In the genomic region with DNA sequence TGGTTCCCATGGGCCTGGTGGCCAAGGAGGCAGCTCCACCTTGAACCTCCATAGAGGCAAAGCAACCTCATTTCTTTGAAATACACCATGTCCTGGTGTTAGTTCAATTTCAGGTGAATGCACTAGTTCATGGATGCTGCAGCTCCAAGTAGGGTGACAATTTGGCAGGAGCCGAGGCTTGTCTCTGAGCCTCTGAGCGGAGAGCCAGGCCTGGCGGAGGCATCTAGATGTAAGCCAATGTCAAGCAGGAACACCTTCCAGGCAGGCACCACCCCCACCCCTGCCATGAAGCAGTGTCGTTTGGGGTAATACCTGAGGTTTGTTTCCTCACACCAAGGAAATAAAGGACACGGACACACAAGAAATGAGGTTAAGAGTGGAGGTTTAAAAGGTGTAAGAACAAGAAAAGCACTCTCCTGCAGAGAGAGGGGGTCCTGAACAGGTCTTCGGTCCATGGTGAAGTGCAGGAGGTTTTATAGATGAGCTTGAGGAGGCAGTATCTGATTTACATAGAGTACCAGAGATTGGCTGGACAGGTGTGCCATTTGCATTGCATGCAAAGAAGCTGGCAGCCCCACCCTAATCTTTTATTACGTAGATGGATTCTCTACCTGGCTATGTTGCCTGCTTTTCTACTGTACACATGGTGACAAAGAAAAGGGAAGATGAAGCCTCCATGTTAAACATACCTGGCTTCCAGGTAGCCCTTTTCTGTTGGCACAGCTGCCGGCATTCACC, we compare ENCODE assay signal across 1 cellular context.
TF ChIP-seq lines count a peak whose summit lies in the region.

No MANE protein-coding gene starts in this region.

TF ChIP-seq in GM23338, 12 proteins besides CTCF, POLR2A, EP300 and RAD21 (continued from another document):
- TF ChIP-seq REST (IDR thresholded peaks at IDR 0.05; ENCODE audit: unreplicated experiment) (no peak), ZNF331 (CRISPR knock-in tag; IDR thresholded peaks at IDR 0.05; ENCODE audit: low read depth) (no peak), EZH2phosphoT487 (IDR thresholded peaks at IDR 0.05; ENCODE audit: unreplicated experiment) (no peak), EZH2 (IDR thresholded peaks at IDR 0.05; ENCODE audit: low read depth, unreplicated experiment) (no peak), ETS1 (IDR thresholded peaks at IDR 0.05) (no peak), JUNB (IDR thresholded peaks at IDR 0.05; ENCODE audit: unreplicated experiment) (no peak), CREB1 (CRISPR knock-in tag; IDR thresholded peaks at IDR 0.05; ENCODE audit: low read depth) (no peak), ZNF114 (CRISPR knock-in tag; IDR thresholded peaks at IDR 0.05) (no peak)
- TF ChIP-seq, protein P1, sequence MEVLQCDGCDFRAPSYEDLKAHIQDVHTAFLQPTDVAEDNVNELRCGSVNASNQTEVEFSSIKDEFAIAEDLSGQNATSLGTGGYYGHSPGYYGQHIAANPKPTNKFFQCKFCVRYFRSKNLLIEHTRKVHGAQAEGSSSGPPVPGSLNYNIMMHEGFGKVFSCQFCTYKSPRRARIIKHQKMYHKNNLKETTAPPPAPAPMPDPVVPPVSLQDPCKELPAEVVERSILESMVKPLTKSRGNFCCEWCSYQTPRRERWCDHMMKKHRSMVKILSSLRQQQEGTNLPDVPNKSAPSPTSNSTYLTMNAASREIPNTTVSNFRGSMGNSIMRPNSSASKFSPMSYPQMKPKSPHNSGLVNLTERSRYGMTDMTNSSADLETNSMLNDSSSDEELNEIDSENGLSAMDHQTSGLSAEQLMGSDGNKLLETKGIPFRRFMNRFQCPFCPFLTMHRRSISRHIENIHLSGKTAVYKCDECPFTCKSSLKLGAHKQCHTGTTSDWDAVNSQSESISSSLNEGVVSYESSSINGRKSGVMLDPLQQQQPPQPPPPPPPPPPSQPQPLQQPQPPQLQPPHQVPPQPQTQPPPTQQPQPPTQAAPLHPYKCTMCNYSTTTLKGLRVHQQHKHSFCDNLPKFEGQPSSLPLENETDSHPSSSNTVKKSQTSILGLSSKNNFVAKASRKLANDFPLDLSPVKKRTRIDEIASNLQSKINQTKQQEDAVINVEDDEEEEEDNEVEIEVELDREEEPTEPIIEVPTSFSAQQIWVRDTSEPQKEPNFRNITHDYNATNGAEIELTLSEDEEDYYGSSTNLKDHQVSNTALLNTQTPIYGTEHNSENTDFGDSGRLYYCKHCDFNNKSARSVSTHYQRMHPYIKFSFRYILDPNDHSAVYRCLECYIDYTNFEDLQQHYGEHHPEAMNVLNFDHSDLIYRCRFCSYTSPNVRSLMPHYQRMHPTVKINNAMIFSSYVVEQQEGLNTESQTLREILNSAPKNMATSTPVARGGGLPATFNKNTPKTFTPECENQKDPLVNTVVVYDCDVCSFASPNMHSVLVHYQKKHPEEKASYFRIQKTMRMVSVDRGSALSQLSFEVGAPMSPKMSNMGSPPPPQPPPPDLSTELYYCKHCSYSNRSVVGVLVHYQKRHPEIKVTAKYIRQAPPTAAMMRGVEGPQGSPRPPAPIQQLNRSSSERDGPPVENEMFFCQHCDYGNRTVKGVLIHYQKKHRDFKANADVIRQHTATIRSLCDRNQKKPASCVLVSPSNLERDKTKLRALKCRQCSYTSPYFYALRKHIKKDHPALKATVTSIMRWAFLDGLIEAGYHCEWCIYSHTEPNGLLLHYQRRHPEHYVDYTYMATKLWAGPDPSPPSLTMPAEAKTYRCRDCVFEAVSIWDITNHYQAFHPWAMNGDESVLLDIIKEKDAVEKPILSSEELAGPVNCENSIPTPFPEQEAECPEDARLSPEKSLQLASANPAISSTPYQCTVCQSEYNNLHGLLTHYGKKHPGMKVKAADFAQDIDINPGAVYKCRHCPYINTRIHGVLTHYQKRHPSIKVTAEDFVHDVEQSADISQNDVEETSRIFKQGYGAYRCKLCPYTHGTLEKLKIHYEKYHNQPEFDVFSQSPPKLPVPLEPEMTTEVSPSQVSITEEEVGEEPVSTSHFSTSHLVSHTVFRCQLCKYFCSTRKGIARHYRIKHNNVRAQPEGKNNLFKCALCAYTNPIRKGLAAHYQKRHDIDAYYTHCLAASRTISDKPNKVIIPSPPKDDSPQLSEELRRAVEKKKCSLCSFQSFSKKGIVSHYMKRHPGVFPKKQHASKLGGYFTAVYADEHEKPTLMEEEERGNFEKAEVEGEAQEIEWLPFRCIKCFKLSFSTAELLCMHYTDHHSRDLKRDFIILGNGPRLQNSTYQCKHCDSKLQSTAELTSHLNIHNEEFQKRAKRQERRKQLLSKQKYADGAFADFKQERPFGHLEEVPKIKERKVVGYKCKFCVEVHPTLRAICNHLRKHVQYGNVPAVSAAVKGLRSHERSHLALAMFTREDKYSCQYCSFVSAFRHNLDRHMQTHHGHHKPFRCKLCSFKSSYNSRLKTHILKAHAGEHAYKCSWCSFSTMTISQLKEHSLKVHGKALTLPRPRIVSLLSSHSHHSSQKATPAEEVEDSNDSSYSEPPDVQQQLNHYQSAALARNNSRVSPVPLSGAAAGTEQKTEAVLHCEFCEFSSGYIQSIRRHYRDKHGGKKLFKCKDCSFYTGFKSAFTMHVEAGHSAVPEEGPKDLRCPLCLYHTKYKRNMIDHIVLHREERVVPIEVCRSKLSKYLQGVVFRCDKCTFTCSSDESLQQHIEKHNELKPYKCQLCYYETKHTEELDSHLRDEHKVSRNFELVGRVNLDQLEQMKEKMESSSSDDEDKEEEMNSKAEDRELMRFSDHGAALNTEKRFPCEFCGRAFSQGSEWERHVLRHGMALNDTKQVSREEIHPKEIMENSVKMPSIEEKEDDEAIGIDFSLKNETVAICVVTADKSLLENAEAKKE (CRISPR knock-in tag; IDR thresholded peaks at IDR 0.05): no peak
